Comparison of ENCODE assay signal across 8 cellular contexts in the genomic region with DNA sequence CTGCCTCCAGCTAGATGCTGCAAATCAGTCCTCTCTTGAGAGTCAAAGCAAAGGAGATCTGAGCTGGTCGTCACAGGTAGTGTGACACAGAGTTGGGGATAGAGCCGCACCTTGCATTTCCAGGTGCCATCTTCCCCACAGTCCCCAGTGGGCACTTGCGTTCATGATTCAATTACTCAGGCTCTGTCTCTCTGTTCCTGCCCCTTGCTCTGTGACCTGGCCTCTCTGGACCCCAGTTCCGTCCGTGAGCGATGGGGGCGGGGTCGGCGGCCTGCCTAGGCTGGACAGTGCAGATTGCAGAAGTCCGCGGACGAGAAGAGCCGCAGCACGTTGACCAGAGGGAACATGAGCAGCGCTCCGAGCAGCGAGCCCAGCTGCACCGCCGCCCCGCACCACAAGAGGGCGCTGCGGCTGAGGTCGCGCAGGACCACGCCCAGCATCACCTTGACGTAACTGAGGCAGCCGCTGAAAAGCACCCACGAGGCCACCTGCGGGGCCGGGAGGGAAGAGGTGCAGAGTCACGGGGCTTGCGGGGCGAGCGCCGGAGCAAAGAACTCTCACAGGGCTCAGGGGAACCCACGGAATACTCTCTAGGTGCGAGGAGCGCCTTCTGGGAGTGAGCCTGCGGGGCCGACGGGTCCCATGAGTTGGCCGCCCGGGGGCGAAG. TPM values are rescaled to one million over a fixed set of nuclear protein-coding genes. Genes with fewer than 3 reads are reported as not detected.
A peak's percentile ranks its signal among the peaks of the same experiment; 100 is the strongest.
DNase-seq lines count a peak whose midpoint lies in the region; ATAC-seq and FAIRE-seq lines count a peak whose summit lies in the region.

No MANE protein-coding gene starts in this region.

- no peak overlapping the region for H2BK120ac ChIP-seq in trophoblast cell (ENCODE audit: insufficient read depth, low read length, poor library complexity)

- H3K79me2 ChIP-seq in trophoblast cell (ENCODE audit: control insufficient read depth, insufficient read depth, low read length, poor library complexity) = no peaks in the 10 kb centered on the region

- no peak overlapping the region for H3K18ac ChIP-seq in trophoblast cell (ENCODE audit: low read length)

- no peak overlapping the region for H3K4me3 ChIP-seq in trophoblast cell (ENCODE audit: low read depth, low read length)

- H3K36me3 ChIP-seq in trophoblast cell (ENCODE audit: control insufficient read depth in 1 of 2, insufficient read depth in 2 of 2, low read length in 2 of 2) = no peaks in the 10 kb centered on the region

- H4K12ac ChIP-seq in trophoblast cell (ENCODE audit: low read depth, low read length) = no peak overlapping the region

- FAIRE-seq in GM18507 (lab: Jason Lieb, UNC) = peak; percentile 46

- no peak overlapping the region for H3K14ac ChIP-seq in trophoblast cell (ENCODE audit: low read length)

- H3K9me3 ChIP-seq in trophoblast cell (ENCODE audit: insufficient read depth, low read depth, low read length) = no peaks in the 10 kb centered on the region

- H4K8ac ChIP-seq in trophoblast cell (ENCODE audit: low read depth, low read length) = peak overlapping the region; percentile 58

- H3K4me2 ChIP-seq in trophoblast cell (ENCODE audit: low read length) = peak overlapping the region; percentile 26

- no peak overlapping the region for H3K4ac ChIP-seq in trophoblast cell (ENCODE audit: low read depth, low read length)

- H2BK12ac ChIP-seq in trophoblast cell (ENCODE audit: low read length) = no peak overlapping the region

- no peak overlapping the region for H4K91ac ChIP-seq in trophoblast cell (ENCODE audit: low read depth, low read length)

- H2AFZ ChIP-seq in trophoblast cell (ENCODE audit: insufficient read depth, low read length, poor library complexity) = no peak overlapping the region

- peaks cover 3 to 5% of the 10 kb centered on the region in 2 experiments for H3K4me1 ChIP-seq in trophoblast cell (ENCODE audit: control insufficient read depth in 1 of 2, insufficient read depth in 2 of 2, low read length in 2 of 2)

- no peak overlapping the region for H3K9ac ChIP-seq in trophoblast cell (ENCODE audit: low read length)

- DNase-seq in GM18507 (ENCODE audit: extremely low spot score, insufficient read length, low read depth) = peak; percentile 51
- peak; percentile 3 for DNase-seq in T follicular helper cell (ENCODE audit: low read depth)
- peak; percentile 43 to 71 for DNase-seq in trophoblast cell
- no peak for DNase-seq in NCI-H2107 (lab: John Stamatoyannopoulos, UW)
- DNase-seq in midbrain (lab: John Stamatoyannopoulos, UW) = no peak
- no peak for DNase-seq in HK-2 (ENCODE audit: unreplicated experiment)

- H3K79me1 ChIP-seq in trophoblast cell (ENCODE audit: low read length) = no peaks in the 10 kb centered on the region

- no peak overlapping the region for H2BK5ac ChIP-seq in trophoblast cell (ENCODE audit: low read depth, low read length, poor library complexity)

- H3K27ac ChIP-seq in trophoblast cell (ENCODE audit: low read depth, low read length) = no peak overlapping the region

- H3K27me3 ChIP-seq in trophoblast cell (ENCODE audit: insufficient read depth, low read length) = no peaks in the 10 kb centered on the region

- WGBS in trophoblast cell (ENCODE audit: extremely low coverage, insufficient coverage, insufficient read length) = no CpG with 5 or more reads among the region's 44 CpGs

- peak; percentile 45 for ATAC-seq in esophagus mucosa
- ATAC-seq in HG02610 (IDR thresholded peaks at IDR 0.05; ENCODE audit: unreplicated experiment) = no peak

- no peak overlapping the region for H2AK5ac ChIP-seq in trophoblast cell (ENCODE audit: low read length)

- H3K23ac ChIP-seq in trophoblast cell (ENCODE audit: low read length) = no peak overlapping the region

RNA-seq across cellular contexts. Expression of a gene that starts 7.4 kb away (rescaled TPM):
- total RNA-seq in esophagus mucosa = 6.7 TPM
- 5.0 and 5.1 TPM in 2 replicates for polyA plus RNA-seq in trophoblast cell (2013)

Comparison
In these comparisons a context has a peak if more than half of its experiments do, and no peak if none do; other contexts are left out.
1. DNase-seq: peak in GM18507 (single experiment), T follicular helper cell (single experiment) and trophoblast cell (2 of 2); none in NCI-H2107 (single experiment), midbrain (single experiment) and HK-2 (single experiment).